Comparison of ENCODE assay signal across 22 cellular contexts in genomic region chr3:58573638-58574037, GRCh38. TPM values are rescaled to one million over a fixed set of nuclear protein-coding genes. Genes with fewer than 3 reads are reported as not detected.
DNase-seq lines count a peak whose midpoint lies in the region; ATAC-seq, FAIRE-seq and TF ChIP-seq lines count a peak whose summit lies in the region.
"Had no signal": no experiment of that assay in that cellular context is flagged by ENCODE, and none has a peak within 500 bp of the region (broad histone marks: within the 10 kb centered on the region; RNA-seq: fewer than 3 reads in every experiment).

No MANE protein-coding gene starts in this region.

- H3K23ac ChIP-seq in IMR-90 (ENCODE audit: low read depth, low read length): no peak overlapping the region
- H3K23ac ChIP-seq in H1 (ENCODE audit: insufficient read length): no peak overlapping the region

- in situ Hi-C loops in IMR-90 (cut with MboI; ENCODE audit: low sequenced_read_pairs): loop anchor here (25.0 kb wide), 1 partner anchor 414 kb away; no protein-coding TSS in a partner anchor

- H2BK5ac ChIP-seq in IMR-90 (ENCODE audit: low read depth, low read length, poor library complexity, severe bottlenecking): no peak overlapping the region
- H2BK5ac ChIP-seq in H1 (ENCODE audit: low read depth, low read length): no peak overlapping the region

- no peak overlapping the region for H3K18ac ChIP-seq in IMR-90 (ENCODE audit: low read depth, low read length)
- no peak overlapping the region for H3K18ac ChIP-seq in H1 (ENCODE audit: extremely low read depth, low read length)

- intact Hi-C loops in IMR-90 (cut with micrococcal nuclease): no loop called here
- intact Hi-C loops in right cardiac atrium (cut with DNase I): no loop called here

- no peak overlapping the region for H3K9ac ChIP-seq in IMR-90 (ENCODE audit: low read depth, low read length)
- H3K9ac ChIP-seq in H1 (replicated peaks in 1 of 4; ENCODE audit: extremely low read depth in 1 of 4, low read depth in 3 of 4, low read length in 3 of 4): no peak overlapping the region

- H3K9me3 ChIP-seq in IMR-90 (ENCODE audit: control insufficient read depth, insufficient read depth, low read length): peaks cover 5% of the 10 kb centered on the region; the same call in 1 of the 2 replicates
- no peaks in the 10 kb centered on the region for H3K9me3 ChIP-seq in H1 (ENCODE audit: insufficient read depth in 2 of 2, low read depth in 1 of 2, low read length in 1 of 2)
- H3K9me3 ChIP-seq in right cardiac atrium (ENCODE audit: control insufficient read depth, low read length): no peaks in the 10 kb centered on the region
- H3K9me3 ChIP-seq: spleen had no signal

- no peak for FAIRE-seq in H1 (lab: Jason Lieb, UNC)
- FAIRE-seq in H54 (lab: Jason Lieb, UNC): no peak
- FAIRE-seq: islet of Langerhans, RCC 7860 had no signal

- peaks cover 3% of the 10 kb centered on the region; the same call in 1 of the 2 replicates for H3K9me1 ChIP-seq in IMR-90 (ENCODE audit: insufficient read depth, low read length)

- H3K79me1 ChIP-seq in IMR-90 (ENCODE audit: low read depth in 1 of 2, low read length in 2 of 2) (no peaks in the 10 kb centered on the region), H1 (ENCODE audit: low read depth, low read length) (no peaks in the 10 kb centered on the region; the same call in 1 of the 2 replicates)

- TF ChIP-seq EP300 in H1 (IDR thresholded peaks at IDR 0.05; ENCODE audit: borderline replicate concordance in 1 of 2, low read depth in 2 of 2, low read length in 2 of 2): no peak

- H3K56ac ChIP-seq in IMR-90 (ENCODE audit: extremely low read depth, insufficient read depth, low read length): no peak overlapping the region
- H3K56ac ChIP-seq in H1 (replicated peaks; ENCODE audit: insufficient read length, low read depth, low read length): no peak overlapping the region

- H3K4me2 ChIP-seq in IMR-90 (ENCODE audit: low read depth, low read length) (no peak overlapping the region), H1 (ENCODE audit: insufficient read depth in 1 of 2, low read depth in 2 of 2, low read length in 2 of 2) (no peak overlapping the region)

- H4K20me1 ChIP-seq in IMR-90 (ENCODE audit: insufficient read depth, low read length): no peaks in the 10 kb centered on the region
- no peaks in the 10 kb centered on the region for H4K20me1 ChIP-seq in H1 (replicated peaks in 1 of 2; ENCODE audit: control insufficient read depth in 1 of 2, insufficient read depth in 2 of 2, low read length in 2 of 2)

- H3K27ac ChIP-seq in IMR-90 (ENCODE audit: insufficient read depth, low read length) (no peak overlapping the region), H1 (ENCODE audit: low read depth, low read length) (no peak overlapping the region), right cardiac atrium (ENCODE audit: low read length) (no peak overlapping the region), substantia nigra (ENCODE audit: low read depth, low read length, poor library complexity, severe bottlenecking) (peak overlapping the region; percentile 31)
- H3K27ac ChIP-seq: brain microvascular endothelial cell, spleen had no signal

- no TSS peak for BruUV-seq in IMR-90 (replicated peaks; lab: Mats Ljungman, UMichigan)

- no peak overlapping the region for H3K14ac ChIP-seq in IMR-90 (replicated peaks; ENCODE audit: low read depth, low read length)
- H3K14ac ChIP-seq in H1 (ENCODE audit: insufficient read length): no peak overlapping the region

- H3K23me2 ChIP-seq in H1 (ENCODE audit: low read depth, low read length): no peaks in the 10 kb centered on the region

- TF ChIP-seq RAD21 in IMR-90 (IDR thresholded peaks at IDR 0.05; ENCODE audit: low read length): no peak
- TF ChIP-seq RAD21 in H1 (IDR thresholded peaks at IDR 0.05 in 1 of 2, conservative IDR thresholded peaks at IDR 0.05 in 1 of 2; ENCODE audit: low read depth in 2 of 2, low read length in 2 of 2): no peak

- H4K8ac ChIP-seq in IMR-90 (ENCODE audit: low read depth in 2 of 2, low read length in 2 of 2): no peak overlapping the region
- H4K8ac ChIP-seq in H1 (ENCODE audit: extremely low read depth, insufficient read depth, low read length): no peak overlapping the region

- H2BK120ac ChIP-seq in IMR-90 (ENCODE audit: low read depth, low read length) (no peak overlapping the region), H1 (replicated peaks; ENCODE audit: low read depth, low read length) (no peak overlapping the region)

- POLR2A ChIA-PET in IMR-90 (lab: Charles Lee; ENCODE audit: unreplicated experiment): no interaction called here
- POLR2A ChIA-PET in H1 (lab: Charles Lee; ENCODE audit: partially characterized antibody): interaction anchor here (2.2 kb wide), 1 partner anchor 12 kb away, joined by 8 read pairs; no protein-coding TSS in a partner anchor

- H2BK20ac ChIP-seq in IMR-90 (ENCODE audit: low read depth, low read length) (no peak overlapping the region), H1 (ENCODE audit: low read length) (no peak overlapping the region)

- no peak overlapping the region for H4K5ac ChIP-seq in IMR-90 (ENCODE audit: low read depth, low read length)
- no peak overlapping the region for H4K5ac ChIP-seq in H1 (ENCODE audit: insufficient read length, low read depth, low read length)

- CTCF ChIA-PET in IMR-90 (lab: Yijun Ruan, JAX): interaction anchor here (0.8 to 8.3 kb wide), 2 partner anchors 11 to 56 kb away, joined by 3 to 69 read pairs; no protein-coding TSS in a partner anchor
- CTCF ChIA-PET in H1 (lab: Charles Lee; ENCODE audit: partially characterized antibody): interaction anchor here (0.5 to 40.0 kb wide), 12 partner anchors 8 to 161 kb away, joined by 3 to 994 read pairs (median 4); partner anchors contain the start of gene FAM107A

- H3K79me2 ChIP-seq in H1 (ENCODE audit: control insufficient read depth in 1 of 2, insufficient read depth in 2 of 2, low read length in 2 of 2): no peaks in the 10 kb centered on the region

- H3K27me3 ChIP-seq in IMR-90 (ENCODE audit: control insufficient read depth, insufficient read depth, low read length): peaks cover 17% of the 10 kb centered on the region
- H3K27me3 ChIP-seq in H1 (replicated peaks in 1 of 4; ENCODE audit: control insufficient read depth in 3 of 4, extremely low read depth in 1 of 4, insufficient read depth in 3 of 4, low read length in 3 of 4): no peaks in the 10 kb centered on the region
- no peaks in the 10 kb centered on the region for H3K27me3 ChIP-seq in right cardiac atrium (ENCODE audit: control insufficient read depth, insufficient read depth)
- H3K27me3 ChIP-seq: brain microvascular endothelial cell, spleen had no signal

- TF ChIP-seq POLR2A in IMR-90 (IDR thresholded peaks at IDR 0.05; ENCODE audit: low read depth, low read length) (no peak), H1 (IDR thresholded peaks at IDR 0.05; ENCODE audit: control extremely low read depth in 1 of 2, low read depth in 2 of 2, low read length in 2 of 2) (no peak), H54 (IDR thresholded peaks at IDR 0.05; ENCODE audit: low read depth, low read length) (no peak)

- H3K4me1 ChIP-seq in IMR-90 (ENCODE audit: control insufficient read depth, insufficient read depth, low read length) (no peaks in the 10 kb centered on the region; the same call in 1 of the 2 replicates), H1 (replicated peaks in 1 of 4; ENCODE audit: control insufficient read depth in 3 of 4, insufficient read depth in 4 of 4, low read length in 3 of 4) (peaks cover 0 to 5% (median 0%) of the 10 kb centered on the region in 4 experiments; a peak in 2 of 7 replicates), right cardiac atrium (ENCODE audit: control insufficient read depth, insufficient read depth, low read length) (peaks cover 18% of the 10 kb centered on the region)

- 0 out of 2 replicates have a peak overlapping the region, but pooled peaks have one; percentile 51 for H2BK12ac ChIP-seq in H1 (ENCODE audit: low read depth, low read length)

- no peak overlapping the region for H2BK15ac ChIP-seq in IMR-90 (ENCODE audit: low read depth, low read length)
- H2BK15ac ChIP-seq in H1 (ENCODE audit: low read length): no peak overlapping the region

- no peak for DNase-seq in IMR-90
- DNase-seq in H1 (ENCODE audit: low read depth in 1 of 2, low spot score in 2 of 2): no peak
- DNase-seq in right cardiac atrium: peak in 1 of 3 donors; percentile 76
- DNase-seq in substantia nigra (lab: John Stamatoyannopoulos, UW): no peak
- DNase-seq in HUDEP-2 (lab: John Stamatoyannopoulos, UW; ENCODE audit: unreplicated experiment in 76 of 76): no peak
- no peak for DNase-seq in inferior parietal cortex (ENCODE audit: extremely low spot score)
- no peak for DNase-seq in H54 (ENCODE audit: insufficient read length, low spot score)
- DNase-seq: brain microvascular endothelial cell; CD4-positive, alpha-beta memory T cell; DMS53; KBM-7; NCI-H1048; NCI-H2029; NCI-H446 treated with DMSO at 0.1 percent for 48 hours; stimulated activated CD8-positive, alpha-beta memory T cell treated with anti-CD3 and anti-CD28 coated beads, Interleukin-4, amount 100 ng/mL, for 48 hours had no signal

- H3K4ac ChIP-seq in IMR-90 (ENCODE audit: low read depth, low read length) (no peak overlapping the region), H1 (replicated peaks; ENCODE audit: insufficient read length, low read depth, low read length) (no peak overlapping the region)

- H4K91ac ChIP-seq in IMR-90 (ENCODE audit: insufficient read depth, low read depth, low read length): no peak overlapping the region
- H4K91ac ChIP-seq in H1 (replicated peaks; ENCODE audit: insufficient read length, low read length): no peak overlapping the region

- 60% methylated on average over 1 of the region's 7 CpGs; no CpG with 5 or more reads in 1 of the 2 experiments for WGBS in IMR-90 (ENCODE audit: extremely low coverage in 2 of 2, insufficient read length in 1 of 2), 2 experiments
- 84% methylated on average over 7 of the region's 7 CpGs; no CpG with 5 or more reads in 1 of the 2 experiments for whole genome bisulfite sequencing in H1 (ENCODE audit: extremely low coverage in 1 of 2, insufficient coverage in 1 of 2, insufficient read length in 1 of 2, insufficient replicate concordance in 2 of 2, low coverage in 1 of 2, low lambda C conversion rate in 2 of 2, missing lambda C conversion rate in 1 of 2), 2 experiments
- WGBS in right cardiac atrium: 39% methylated on average over 7 of the region's 7 CpGs

- dilution Hi-C loops in IMR-90 (cut with HindIII; ENCODE audit: low sequenced_read_pairs, unreplicated experiment): no loop called here

- ATAC-seq in IMR-90 (ENCODE audit: low read depth) (peak; percentile 24; the same call in 1 of the 2 replicates), right cardiac atrium (peak; percentile 30 to 49), HG02885 (IDR thresholded peaks at IDR 0.05; ENCODE audit: poor library complexity, unreplicated experiment) (no peak)
- ATAC-seq: esophagus mucosa had no signal

- no peak overlapping the region for H2AK9ac ChIP-seq in IMR-90 (replicated peaks; ENCODE audit: low read depth, low read length, poor library complexity)

- H2AFZ ChIP-seq in IMR-90 (replicated peaks; ENCODE audit: low read length, poor library complexity): peak overlapping the region; percentile 28
- H2AFZ ChIP-seq in H1 (ENCODE audit: low read length): no peak overlapping the region

- TF ChIP-seq CTCF in IMR-90 (conservative IDR thresholded peaks at IDR 0.05; ENCODE audit: low read depth, low read length): no peak
- TF ChIP-seq CTCF in H1 (IDR thresholded peaks at IDR 0.05; ENCODE audit: control extremely low read depth in 1 of 3, insufficient read depth in 1 of 3, low read depth in 1 of 3, low read length in 3 of 3): no peak

- H3K4me3 ChIP-seq in IMR-90 (ENCODE audit: insufficient read depth, low read depth, low read length): no peak overlapping the region
- no peak overlapping the region for H3K4me3 ChIP-seq in H1 (ENCODE audit: extremely low read depth in 1 of 4, insufficient read depth in 2 of 4, low read depth in 3 of 4, low read length in 4 of 4)
- no peak overlapping the region for H3K4me3 ChIP-seq in right cardiac atrium (ENCODE audit: low read length)
- H3K4me3 ChIP-seq: spleen had no signal

- no peak overlapping the region for H2AK5ac ChIP-seq in IMR-90 (ENCODE audit: low read depth, low read length)
- no peak overlapping the region; the same call in 1 of the 2 replicates for H2AK5ac ChIP-seq in H1 (ENCODE audit: low read depth, low read length)

- H3K36me3 ChIP-seq in IMR-90 (ENCODE audit: control insufficient read depth, insufficient read depth, low read length) (no peaks in the 10 kb centered on the region), H1 (ENCODE audit: control insufficient read depth in 2 of 4, insufficient read depth in 4 of 4, low read length in 3 of 4) (no peaks in the 10 kb centered on the region)
- H3K36me3 ChIP-seq: brain microvascular endothelial cell had no signal

RNA-seq across cellular contexts. Expression of gene FAM107A, which starts 3.6 kb away (rescaled TPM):
- total RNA-seq in IMR-90 (2012; rRNA removed) (not detected in 2 replicates), right cardiac atrium (10 to 100 TPM; 38.0 to 80.8 (median 58.0) TPM)
- polyA plus RNA-seq in IMR-90 (2012; rRNA removed) (not detected in 2 replicates), H1 (2011; rRNA removed) (0.51 and 1.1 TPM in 2 replicates), right cardiac atrium (52.7 TPM)
- not detected in 2 replicates for polyA plus RNA-seq in IMR-90 (2012; cell fraction: cytosol; rRNA removed)
- polyA plus RNA-seq in IMR-90 (2012; cell fraction: nucleus; rRNA removed; ENCODE audit: low replicate concordance): 0.05 and 0.07 TPM in 2 replicates
- 0.57 and 0.65 TPM in 2 replicates for total RNA-seq in H1 (2021; fragmentation: NEBNext Ultra II Directional; extraction: Animal tissue kit (Norgen Biotek cat#: 25700))
- polyA plus RNA-seq in H1 (2011; cell fraction: cytosol; rRNA removed): 0.83 TPM
- 0.61 TPM for polyA plus RNA-seq in H1 (2011; cell fraction: nucleus; rRNA removed)
- polyA plus RNA-seq in H1 (2012, experiment 1 of 2): 0.16 to 0.23 TPM (median 0.22 TPM) in 4 replicates
- polyA plus RNA-seq in H1 (2012, experiment 2 of 2): 0.33 TPM
- 0.53 TPM for polyA plus RNA-seq in H1 (2013, experiment 1 of 2)
- polyA plus RNA-seq in H1 (2013, experiment 2 of 2): 0.50 TPM
- polyA minus RNA-seq in H1 (2011; rRNA and poly(A)+ RNA removed): 0.05 and 0.60 TPM in 2 replicates
- 1.0 TPM for polyA minus RNA-seq in H1 (2011; cell fraction: cytosol; rRNA and poly(A)+ RNA removed)
- 0.40 TPM for polyA minus RNA-seq in H1 (2011; cell fraction: nucleus; rRNA and poly(A)+ RNA removed)
- total RNA-seq: activated T-helper 1 cell treated with anti-CD3 and anti-CD28 coated beads, Interleukin-12 subunit alpha, Interleukin-12 subunit beta, Interleukin-2, Interleukin-4 antibody, amounts not matched to agents 30 ng/mL and 10 ng/mL and 1 ng/mL, durations not matched to agents 14 hours and 24 hours and 36 hours; CD4-positive, alpha-beta memory T cell had no signal
- polyA plus RNA-seq: CD4-positive, alpha-beta memory T cell had no signal

RNA-seq across cellular contexts. Expression of gene ACOX2, which starts 36.6 kb away (rescaled TPM):
- total RNA-seq in IMR-90 (2012; rRNA removed) (15.6 and 17.8 TPM in 2 replicates), right cardiac atrium (10 to 100 TPM; 23.4 to 42.2 (median 40.6) TPM)
- polyA plus RNA-seq in IMR-90 (2012; rRNA removed) (26.8 and 32.9 TPM in 2 replicates), H1 (2011; rRNA removed) (7.3 and 9.2 TPM in 2 replicates), right cardiac atrium (33.9 TPM)
- polyA plus RNA-seq in IMR-90 (2012; cell fraction: cytosol; rRNA removed): 17.9 and 19.5 TPM in 2 replicates
- polyA plus RNA-seq in IMR-90 (2012; cell fraction: nucleus; rRNA removed; ENCODE audit: low replicate concordance): 137 and 183 TPM in 2 replicates
- total RNA-seq in H1 (2021; fragmentation: NEBNext Ultra II Directional; extraction: Animal tissue kit (Norgen Biotek cat#: 25700)): 3.1 and 3.2 TPM in 2 replicates
- polyA plus RNA-seq in H1 (2011; cell fraction: cytosol; rRNA removed): 4.7 TPM
- 5.0 TPM for polyA plus RNA-seq in H1 (2011; cell fraction: nucleus; rRNA removed)
- 2.3 to 4.8 TPM (median 4.1 TPM) in 4 replicates for polyA plus RNA-seq in H1 (2012, experiment 1 of 2)
- 4.8 TPM for polyA plus RNA-seq in H1 (2012, experiment 2 of 2)
- polyA plus RNA-seq in H1 (2013, experiment 1 of 2): 3.9 TPM
- 3.5 TPM for polyA plus RNA-seq in H1 (2013, experiment 2 of 2)
- 7.2 and 8.5 TPM in 2 replicates for polyA minus RNA-seq in H1 (2011; rRNA and poly(A)+ RNA removed)
- 1.5 TPM for polyA minus RNA-seq in H1 (2011; cell fraction: cytosol; rRNA and poly(A)+ RNA removed)
- polyA minus RNA-seq in H1 (2011; cell fraction: nucleus; rRNA and poly(A)+ RNA removed): 2.5 TPM
- total RNA-seq: activated T-helper 1 cell treated with anti-CD3 and anti-CD28 coated beads, Interleukin-12 subunit alpha, Interleukin-12 subunit beta, Interleukin-2, Interleukin-4 antibody, amounts not matched to agents 30 ng/mL and 10 ng/mL and 1 ng/mL, durations not matched to agents 14 hours and 24 hours and 36 hours; CD4-positive, alpha-beta memory T cell had no signal
- polyA plus RNA-seq: CD4-positive, alpha-beta memory T cell; neural cell had no signal

Comparison
In these comparisons a context has a peak if more than half of its experiments do, and no peak if none do; other contexts are left out.
1. RNA of gene FAM107A, which starts 3.6 kb away (total RNA-seq): 38.0 to 80.8 TPM in right cardiac atrium; 0.57 to 0.65 TPM in H1 and not detected in IMR-90; every median in the first group is over 10 times any median in the second.